In genomic region chr9:70260007-70260443, GRCh38 we compare ENCODE assay signal across 8 cellular contexts. TPM values are rescaled to one million over a fixed set of nuclear protein-coding genes. Genes with fewer than 3 reads are reported as not detected.
A peak's percentile ranks its signal among the peaks of the same experiment; 100 is the strongest.
DNase-seq lines count a peak whose midpoint lies in the region; ATAC-seq and TF ChIP-seq lines count a peak whose summit lies in the region.

No MANE protein-coding gene starts in this region.

- peak overlapping the region; percentile 87 for H3K4me3 Mint-ChIP-seq in activated T-cell treated with anti-CD3 and anti-CD28 coated beads, Interleukin-2, amount 50 U/mL, for 24 hours

- H3K4me3 ChIP-seq in adipocyte (ENCODE audit: low read length), result peak overlapping the region; percentile 88
- H3K4me3 ChIP-seq in left lung, result peak overlapping the region; percentile 66 to 67
- H3K4me3 ChIP-seq in thoracic aorta, result peak overlapping the region; percentile 85

- H3K36me3 ChIP-seq in adipocyte (ENCODE audit: control insufficient read depth, insufficient read depth, low read length, severe bottlenecking), result peaks cover 21% of the 10 kb centered on the region
- peaks cover 0 to 19% of the 10 kb centered on the region in 2 donors for H3K36me3 ChIP-seq in left lung
- peaks cover 15% of the 10 kb centered on the region for H3K36me3 ChIP-seq in thoracic aorta

- H3K9me3 ChIP-seq in adipocyte (ENCODE audit: control insufficient read depth, low read length) (no peaks in the 10 kb centered on the region), left lung (no peaks in the 10 kb centered on the region), thoracic aorta (no peaks in the 10 kb centered on the region)

- DNase-seq in activated T-cell treated with anti-CD3 and anti-CD28 coated beads, Interleukin-2, amount 50 U/mL, for 24 hours, result no peak
- no peak for DNase-seq in activated T-cell treated with anti-CD3 and anti-CD28 coated beads, Interleukin-2, amount 50 U/mL, for 48 hours
- DNase-seq in adipocyte (ENCODE audit: low read depth) (no peak), left lung (peak in 1 of 2 donors; percentile 47), thoracic aorta (ENCODE audit: low spot score) (no peak), kidney glomerular epithelial cell (lab: John Stamatoyannopoulos, UW) (no peak), RPMI8226 (no peak), DMS53 treated with DMSO at 0.1 percent for 48 hours (lab: John Stamatoyannopoulos, UW; ENCODE audit: unreplicated experiment) (no peak)

- H3K36me3 Mint-ChIP-seq in activated T-cell treated with anti-CD3 and anti-CD28 coated beads, Interleukin-2, amount 50 U/mL, for 24 hours (ENCODE audit: low read depth), result peaks cover 60% of the 10 kb centered on the region

- H3K27ac Mint-ChIP-seq in activated T-cell treated with anti-CD3 and anti-CD28 coated beads, Interleukin-2, amount 50 U/mL, for 24 hours, result peak overlapping the region; percentile 98

- ATAC-seq in left lung (no peak), thoracic aorta (ENCODE audit: insufficient number of reproducible peaks, low FRiP score, low read depth) (no peak)

- no peaks in the 10 kb centered on the region for H3K9me3 Mint-ChIP-seq in activated T-cell treated with anti-CD3 and anti-CD28 coated beads, Interleukin-2, amount 50 U/mL, for 24 hours

- H3K4me1 Mint-ChIP-seq in activated T-cell treated with anti-CD3 and anti-CD28 coated beads, Interleukin-2, amount 50 U/mL, for 24 hours (ENCODE audit: low read depth), result peaks cover 67% of the 10 kb centered on the region

- TF ChIP-seq CTCF in left lung (IDR thresholded peaks at IDR 0.05), result no peak
- no peak for TF ChIP-seq CTCF in thoracic aorta (IDR thresholded peaks at IDR 0.05)

- peak overlapping the region; percentile 97 for H3K9ac ChIP-seq in adipocyte (ENCODE audit: low read length)

- intact Hi-C loops in left lung (cut with DNase I), result loop anchor here in 1 of 2 donors (10.0 kb wide), 1 partner anchor 65 kb away; no protein-coding TSS in a partner anchor

- H3K27me3 ChIP-seq in adipocyte (replicated peaks; ENCODE audit: control insufficient read depth, insufficient read depth, low read length), result no peaks in the 10 kb centered on the region
- H3K27me3 ChIP-seq in left lung, result no peaks in the 10 kb centered on the region
- no peaks in the 10 kb centered on the region for H3K27me3 ChIP-seq in thoracic aorta (replicated peaks; ENCODE audit: insufficient read depth)

- H3K4me1 ChIP-seq in adipocyte (ENCODE audit: control insufficient read depth, insufficient read depth, low read length), result peaks cover 56% of the 10 kb centered on the region
- H3K4me1 ChIP-seq in left lung, result peaks cover 26 to 62% of the 10 kb centered on the region in 2 donors
- H3K4me1 ChIP-seq in thoracic aorta (ENCODE audit: control insufficient read depth in 1 of 2, low read depth in 2 of 2), result peaks cover 34 to 64% of the 10 kb centered on the region in 2 donors

- peak overlapping the region; percentile 94 to 95 for H3K27ac ChIP-seq in left lung
- H3K27ac ChIP-seq in thoracic aorta, result no peak overlapping the region

- no peaks in the 10 kb centered on the region for H3K27me3 Mint-ChIP-seq in activated T-cell treated with anti-CD3 and anti-CD28 coated beads, Interleukin-2, amount 50 U/mL, for 24 hours

RNA-seq across cellular contexts. Expression of gene SMC5, which starts 1.2 kb away (rescaled TPM):
- 10 to 100 TPM; 25.5 to 28.7 TPM for total RNA-seq in left lung
- 10 to 100 TPM; 22.6 to 46.1 TPM for total RNA-seq in thoracic aorta

Comparison
In these comparisons a context has a peak if more than half of its experiments do, and no peak if none do; other contexts are left out.
1. H3K27ac ChIP-seq: peak in left lung (2 of 2); none in thoracic aorta (0 of 2).
2. Peak in every context shown above with its lines, with median percentiles within 50 percentile points of each other: H3K4me3 ChIP-seq.